In the genomic region with DNA sequence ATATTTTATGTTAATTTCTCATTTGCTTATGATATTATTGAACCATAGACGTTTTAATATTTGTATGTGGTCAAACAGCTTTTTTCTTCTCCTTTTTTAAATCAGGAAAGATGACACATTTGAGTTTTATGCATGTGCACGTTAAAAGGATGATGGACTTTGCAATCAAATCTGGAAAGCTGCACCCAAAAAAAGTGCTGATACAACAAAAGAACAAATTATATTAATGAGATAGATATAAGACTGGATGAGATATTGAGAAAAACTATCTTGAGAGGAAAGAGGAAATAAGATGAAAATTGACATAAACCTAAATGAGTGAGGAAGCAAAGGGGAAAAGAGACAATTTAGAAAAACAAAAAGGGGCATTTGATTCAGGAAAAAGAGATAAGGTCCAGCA, we compare ENCODE assay signal across 13 cellular contexts.
DNase-seq lines count a peak whose midpoint lies in the region; ATAC-seq and TF ChIP-seq lines count a peak whose summit lies in the region.
"Had no signal": no experiment of that assay in that cellular context is flagged by ENCODE, and none has a peak within 500 bp of the region (broad histone marks: within the 10 kb centered on the region; RNA-seq: fewer than 3 reads in every experiment).

No MANE protein-coding gene starts in this region.

- TF ChIP-seq POLR2A in IMR-90 (IDR thresholded peaks at IDR 0.05; ENCODE audit: low read depth, low read length) = no peak

- H4K5ac ChIP-seq in IMR-90 (ENCODE audit: low read depth, low read length) = no peak overlapping the region

- no peak overlapping the region for H3K18ac ChIP-seq in IMR-90 (ENCODE audit: low read depth, low read length)

- H2AK5ac ChIP-seq in IMR-90 (ENCODE audit: low read depth, low read length) = no peak overlapping the region

- H3K23ac ChIP-seq in IMR-90 (ENCODE audit: low read depth, low read length) = no peak overlapping the region

- TF ChIP-seq CTCF in IMR-90 (conservative IDR thresholded peaks at IDR 0.05; ENCODE audit: low read depth, low read length) (no peak), smooth muscle cell (IDR thresholded peaks at IDR 0.05; ENCODE audit: borderline replicate concordance, insufficient read depth, poor library complexity, severe bottlenecking) (no peak)

- no peak overlapping the region for H2BK120ac ChIP-seq in IMR-90 (ENCODE audit: low read depth, low read length)

- H2AFZ ChIP-seq in IMR-90 (replicated peaks; ENCODE audit: low read length, poor library complexity) (no peak overlapping the region), smooth muscle cell (ENCODE audit: low read depth) (no peak overlapping the region)

- no peak overlapping the region for H3K14ac ChIP-seq in IMR-90 (replicated peaks; ENCODE audit: low read depth, low read length)

- in situ Hi-C loops in IMR-90 (cut with MboI; ENCODE audit: low sequenced_read_pairs) = no loop called here

- no peak for TF ChIP-seq RAD21 in IMR-90 (IDR thresholded peaks at IDR 0.05; ENCODE audit: low read length)

- H2BK5ac ChIP-seq in IMR-90 (ENCODE audit: low read depth, low read length, poor library complexity, severe bottlenecking) = no peak overlapping the region

- H3K4me1 ChIP-seq in right cardiac atrium (ENCODE audit: control insufficient read depth, insufficient read depth, low read length) = peaks cover 2% of the 10 kb centered on the region
- no peaks in the 10 kb centered on the region for H3K4me1 ChIP-seq in IMR-90 (ENCODE audit: control insufficient read depth, insufficient read depth, low read length)
- no peaks in the 10 kb centered on the region for H3K4me1 ChIP-seq in endocrine pancreas (ENCODE audit: control insufficient read depth, insufficient read depth, low read length)
- H3K4me1 ChIP-seq in smooth muscle cell (ENCODE audit: low read depth) = no peaks in the 10 kb centered on the region

- H2BK20ac ChIP-seq in IMR-90 (ENCODE audit: low read depth, low read length) = no peak overlapping the region

- 40% methylated on average over 2 of the region's 2 CpGs for WGBS in right cardiac atrium
- no CpG with 5 or more reads among the region's 2 CpGs for whole genome bisulfite sequencing in IMR-90 (ENCODE audit: extremely low coverage in 2 of 2, insufficient read length in 1 of 2), 2 experiments
- 75% methylated on average over 2 of the region's 2 CpGs for WGBS in smooth muscle cell (ENCODE audit: low lambda C conversion rate)

- no peak overlapping the region for H3K27ac ChIP-seq in right cardiac atrium (ENCODE audit: low read length)
- no peak overlapping the region for H3K27ac ChIP-seq in IMR-90 (ENCODE audit: insufficient read depth, low read length)
- H3K27ac ChIP-seq in smooth muscle cell (ENCODE audit: low read depth) = no peak overlapping the region

- no peak overlapping the region for H3K4ac ChIP-seq in IMR-90 (ENCODE audit: low read depth, low read length)

- no peak overlapping the region for H2BK15ac ChIP-seq in IMR-90 (ENCODE audit: low read depth, low read length)

- BruUV-seq in IMR-90 (replicated peaks; lab: Mats Ljungman, UMichigan) = no TSS peak

- no peaks in the 10 kb centered on the region for H4K20me1 ChIP-seq in IMR-90 (ENCODE audit: insufficient read depth, low read length)
- H4K20me1 ChIP-seq in smooth muscle cell (ENCODE audit: low read depth) = no peaks in the 10 kb centered on the region

- H3K79me1 ChIP-seq in IMR-90 (ENCODE audit: low read depth in 1 of 2, low read length in 2 of 2) = no peaks in the 10 kb centered on the region

- CTCF ChIA-PET in IMR-90 (lab: Yijun Ruan, JAX) = no interaction called here

- H4K8ac ChIP-seq in IMR-90 (ENCODE audit: low read depth in 2 of 2, low read length in 2 of 2) = no peak overlapping the region

- H3K36me3 ChIP-seq in IMR-90 (ENCODE audit: control insufficient read depth, insufficient read depth, low read length) (no peaks in the 10 kb centered on the region), endocrine pancreas (ENCODE audit: control insufficient read depth, insufficient read depth, low read length) (no peaks in the 10 kb centered on the region), smooth muscle cell (ENCODE audit: low read depth) (no peaks in the 10 kb centered on the region)

- no peak overlapping the region for H2AK9ac ChIP-seq in IMR-90 (replicated peaks; ENCODE audit: low read depth, low read length, poor library complexity)

- intact Hi-C loops in right cardiac atrium (cut with DNase I) (no loop called here), Right ventricle myocardium superior (cut with DNase I) (no loop called here), IMR-90 (cut with micrococcal nuclease) (no loop called here)

- no peaks in the 10 kb centered on the region for H3F3A ChIP-seq in smooth muscle cell (ENCODE audit: low read depth)

- dilution Hi-C loops in IMR-90 (cut with HindIII; ENCODE audit: low sequenced_read_pairs, unreplicated experiment) = no loop called here

- POLR2A ChIA-PET in IMR-90 (lab: Charles Lee; ENCODE audit: unreplicated experiment) = no interaction called here

- H3K9me1 ChIP-seq in IMR-90 (ENCODE audit: insufficient read depth, low read length) = no peaks in the 10 kb centered on the region

- H3K9me3 ChIP-seq in right cardiac atrium (ENCODE audit: control insufficient read depth, low read length) (no peaks in the 10 kb centered on the region), IMR-90 (ENCODE audit: control insufficient read depth, insufficient read depth, low read length) (peaks cover 6% of the 10 kb centered on the region), endocrine pancreas (ENCODE audit: control insufficient read depth, low read length) (no peaks in the 10 kb centered on the region), smooth muscle cell (replicated peaks; ENCODE audit: low read depth) (no peaks in the 10 kb centered on the region)

- no peak overlapping the region for H4K91ac ChIP-seq in IMR-90 (ENCODE audit: insufficient read depth, low read depth, low read length)

- ATAC-seq in right cardiac atrium (no peak), Right ventricle myocardium superior (ENCODE audit: poor library complexity) (no peak), IMR-90 (ENCODE audit: low read depth) (no peak), HG03439 (IDR thresholded peaks at IDR 0.05; ENCODE audit: unreplicated experiment) (no peak)
- ATAC-seq: CD8-positive, alpha-beta T cell; HCT116 had no signal

- no peaks in the 10 kb centered on the region for H3K79me2 ChIP-seq in smooth muscle cell (ENCODE audit: low read depth)

- H3K9ac ChIP-seq in IMR-90 (ENCODE audit: low read depth, low read length) (no peak overlapping the region), endocrine pancreas (ENCODE audit: control insufficient read depth, insufficient read depth, low read length) (no peak overlapping the region), smooth muscle cell (ENCODE audit: low read depth) (no peak overlapping the region)

- H3K4me3 ChIP-seq in right cardiac atrium (ENCODE audit: low read length) (peak overlapping the region; percentile 26), IMR-90 (ENCODE audit: insufficient read depth, low read depth, low read length) (no peak overlapping the region), endocrine pancreas (ENCODE audit: control insufficient read depth, insufficient read depth, low read length) (peak overlapping the region; percentile 22), smooth muscle cell (no peak overlapping the region)

- no peaks in the 10 kb centered on the region for H3K27me3 ChIP-seq in right cardiac atrium (ENCODE audit: control insufficient read depth, insufficient read depth)
- no peaks in the 10 kb centered on the region for H3K27me3 ChIP-seq in IMR-90 (ENCODE audit: control insufficient read depth, insufficient read depth, low read length)
- no peaks in the 10 kb centered on the region for H3K27me3 ChIP-seq in endocrine pancreas (ENCODE audit: control insufficient read depth, insufficient read depth, low read length)
- no peaks in the 10 kb centered on the region for H3K27me3 ChIP-seq in smooth muscle cell (ENCODE audit: low read depth)

- H3K56ac ChIP-seq in IMR-90 (ENCODE audit: extremely low read depth, insufficient read depth, low read length) = no peak overlapping the region

- H3K4me2 ChIP-seq in IMR-90 (ENCODE audit: low read depth, low read length) = no peak overlapping the region
- peak overlapping the region; percentile 40 for H3K4me2 ChIP-seq in smooth muscle cell

- DNase-seq in right cardiac atrium (no peak), Right ventricle myocardium superior (no peak), IMR-90 (no peak), smooth muscle cell (lab: John Stamatoyannopoulos, UW; ENCODE audit: unreplicated experiment) (no peak), islet precursor cell (no peak)
- DNase-seq: CD8-positive, alpha-beta T cell; COR-L47; DMS153; DMS79 treated with DMSO at 0.1 percent for 48 hours; EL had no signal

TF ChIP-seq in IMR-90, 13 proteins besides CTCF, POLR2A, EP300 and RAD21:
- TF ChIP-seq MAFK (IDR thresholded peaks at IDR 0.05; ENCODE audit: low read depth, low read length) = peak; percentile 81
- TF ChIP-seq NFE2L2 (IDR thresholded peaks at IDR 0.05; ENCODE audit: low read depth, low read length) = no peak

Comparison
In these comparisons a context has a peak if more than half of its experiments do, and no peak if none do; other contexts are left out.
1. H3K4me3 ChIP-seq: peak in right cardiac atrium (single experiment) and endocrine pancreas (single experiment); none in IMR-90 (single experiment) and smooth muscle cell (single experiment).